ENCODE assay signal across 1 cellular context in the genomic region with DNA sequence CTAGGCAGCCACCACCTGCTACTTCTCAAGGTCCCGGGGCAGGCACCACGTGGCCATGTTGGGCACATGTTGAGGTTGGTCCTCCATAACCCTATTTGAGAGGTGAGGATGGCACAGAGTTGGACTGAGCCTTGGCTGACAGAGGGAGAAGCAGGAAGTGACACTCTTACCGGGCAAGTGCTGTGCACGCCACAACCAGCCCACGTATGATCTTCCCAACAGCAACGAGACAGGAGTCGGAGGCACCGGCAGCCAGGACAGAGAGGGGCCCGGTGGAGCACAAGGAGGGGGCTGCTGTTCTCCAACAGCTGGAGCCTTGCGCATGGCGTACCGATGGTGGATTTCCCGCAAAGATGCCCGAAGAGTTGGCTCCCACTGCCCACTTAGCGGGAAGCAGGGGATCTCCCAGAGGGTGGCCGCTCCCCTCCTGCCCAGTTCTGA.
TF ChIP-seq lines count a peak whose summit lies in the region.

No MANE protein-coding gene starts in this region.

TF ChIP-seq in IMR-90, 13 proteins besides CTCF, POLR2A, EP300 and RAD21 (continued from another document):
- TF ChIP-seq, protein P1, sequence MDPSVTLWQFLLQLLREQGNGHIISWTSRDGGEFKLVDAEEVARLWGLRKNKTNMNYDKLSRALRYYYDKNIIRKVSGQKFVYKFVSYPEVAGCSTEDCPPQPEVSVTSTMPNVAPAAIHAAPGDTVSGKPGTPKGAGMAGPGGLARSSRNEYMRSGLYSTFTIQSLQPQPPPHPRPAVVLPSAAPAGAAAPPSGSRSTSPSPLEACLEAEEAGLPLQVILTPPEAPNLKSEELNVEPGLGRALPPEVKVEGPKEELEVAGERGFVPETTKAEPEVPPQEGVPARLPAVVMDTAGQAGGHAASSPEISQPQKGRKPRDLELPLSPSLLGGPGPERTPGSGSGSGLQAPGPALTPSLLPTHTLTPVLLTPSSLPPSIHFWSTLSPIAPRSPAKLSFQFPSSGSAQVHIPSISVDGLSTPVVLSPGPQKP (IDR thresholded peaks at IDR 0.05; ENCODE audit: borderline replicate concordance, low read depth, low read length): no peak
- TF ChIP-seq RFX5 (IDR thresholded peaks at IDR 0.05; ENCODE audit: low read depth, low read length): no peak
- no peak for TF ChIP-seq SMC3 (IDR thresholded peaks at IDR 0.05; ENCODE audit: low read depth, low read length)
- no peak for TF ChIP-seq RCOR1 (IDR thresholded peaks at IDR 0.05; ENCODE audit: insufficient replicate concordance, low read length)
- TF ChIP-seq MAFK (IDR thresholded peaks at IDR 0.05; ENCODE audit: low read depth, low read length): no peak
